ENCODE assay signal across 10 cellular contexts in genomic region chr7:152076940-152077933, GRCh38. TPM values are rescaled to one million over a fixed set of nuclear protein-coding genes. Genes with fewer than 3 reads are reported as not detected.
DNase-seq lines count a peak whose midpoint lies in the region; ATAC-seq and TF ChIP-seq lines count a peak whose summit lies in the region.
"Had no signal": no experiment of that assay in that cellular context is flagged by ENCODE, and none has a peak within 500 bp of the region (broad histone marks: within the 10 kb centered on the region; RNA-seq: fewer than 3 reads in every experiment).

No MANE protein-coding gene starts in this region.

- DNase-seq in heart left ventricle (peak in 1 of 5 donors; percentile 36), cardiac septum (ENCODE audit: low spot score) (no peak), astrocyte of the hippocampus (ENCODE audit: low read depth, low spot score) (peak; percentile 26), kidney tubule cell (ENCODE audit: low spot score) (peak; percentile 87), upper lobe of right lung (peak; percentile 66), GM13976 (ENCODE audit: low spot score) (no peak), DMS153 treated with DMSO at 0.1 percent for 48 hours (lab: John Stamatoyannopoulos, UW; ENCODE audit: unreplicated experiment) (no peak)
- DNase-seq: activated CD4-positive, alpha-beta memory T cell treated with anti-CD3 and anti-CD28 coated beads, Interleukin-2, amount 10 ng/mL, durations not matched to agents 7 days and 5 days had no signal

- TF ChIP-seq POLR2A in heart left ventricle (IDR thresholded peaks at IDR 0.05) = no peak

- H3K4me1 ChIP-seq in heart left ventricle = peaks cover 0 to 29% (median 10%) of the 10 kb centered on the region in 12 donors
- H3K4me1 ChIP-seq in upper lobe of right lung = peaks cover 4% of the 10 kb centered on the region

- H3K27ac ChIP-seq in heart left ventricle (no peak overlapping the region), upper lobe of right lung (no peak overlapping the region)
- H3K27ac ChIP-seq: cardiac muscle cell had no signal

- H3K9me3 ChIP-seq in heart left ventricle (no peaks in the 10 kb centered on the region), upper lobe of right lung (no peaks in the 10 kb centered on the region)

- 84 to 90% (median 87%) methylated on average over 8 of the region's 8 CpGs for WGBS in heart left ventricle, 4 donors

- no peak for TF ChIP-seq CTCF in heart left ventricle (IDR thresholded peaks at IDR 0.05)
- TF ChIP-seq CTCF in upper lobe of right lung (IDR thresholded peaks at IDR 0.05) = no peak
- no peak for TF ChIP-seq CTCF in GM13976 (IDR thresholded peaks at IDR 0.05; ENCODE audit: borderline replicate concordance, control extremely low read depth, extremely low read depth, insufficient read depth, missing control alignments)

- H3K27me3 ChIP-seq in heart left ventricle = no peaks in the 10 kb centered on the region
- no peaks in the 10 kb centered on the region for H3K27me3 ChIP-seq in upper lobe of right lung
- H3K27me3 ChIP-seq: cardiac muscle cell had no signal

- ATAC-seq in heart left ventricle (peak; percentile 44 to 56 (median 50)), upper lobe of right lung (peak; percentile 60), GM18861 (IDR thresholded peaks at IDR 0.05; ENCODE audit: unreplicated experiment) (no peak)

- H3K36me3 ChIP-seq in heart left ventricle (no peaks in the 10 kb centered on the region), upper lobe of right lung (no peaks in the 10 kb centered on the region)
- H3K36me3 ChIP-seq: cardiac muscle cell had no signal

- intact Hi-C loops in heart left ventricle (cut with DNase I) (no loop called here), cardiac septum (cut with DNase I) (no loop called here), upper lobe of right lung (cut with DNase I) (no loop called here)

- H3K4me3 ChIP-seq in heart left ventricle (no peak overlapping the region), upper lobe of right lung (no peak overlapping the region)
- H3K4me3 ChIP-seq: cardiac muscle cell had no signal

- in situ Hi-C loops in GM13976 (cut with MboI; ENCODE audit: low sequenced_read_pairs, unreplicated experiment) = no loop called here

RNA-seq across cellular contexts. Expression of gene GALNT11, which starts 51.8 kb away (rescaled TPM):
- total RNA-seq in heart left ventricle (10 to 100 TPM; 13.5 to 28.8 (median 23.9) TPM), cardiac septum (25.6 TPM), upper lobe of right lung (40.5 TPM)
- polyA plus RNA-seq in heart left ventricle = 10 to 100 TPM; 10.6 to 20.3 TPM

Comparison
In these comparisons a context has a peak if more than half of its experiments do, and no peak if none do; other contexts are left out.
1. DNase-seq: peak in astrocyte of the hippocampus (single experiment), kidney tubule cell (single experiment) and upper lobe of right lung (single experiment); none in cardiac septum (single experiment), GM13976 (single experiment) and DMS153 treated with DMSO at 0.1 percent for 48 hours (single experiment).